ENCODE assay signal across 14 cellular contexts in genomic region chr5:25713259-25713658, GRCh38.
DNase-seq lines count a peak whose midpoint lies in the region; ATAC-seq, FAIRE-seq and TF ChIP-seq lines count a peak whose summit lies in the region.
"Had no signal": no experiment of that assay in that cellular context is flagged by ENCODE, and none has a peak within 500 bp of the region (broad histone marks: within the 10 kb centered on the region; RNA-seq: fewer than 3 reads in every experiment).

No MANE protein-coding gene starts in this region.

- no peak for FAIRE-seq in A549 (lab: Jason Lieb, UNC)
- FAIRE-seq: islet of Langerhans had no signal

- no peak overlapping the region for H3K4me3 ChIP-seq in A549
- H3K4me3 ChIP-seq: BLaER1 had no signal

- peaks cover 3% of the 10 kb centered on the region; the same call in 1 of the 2 replicates for H3K4me1 Mint-ChIP-seq in WTC11
- H3K4me1 Mint-ChIP-seq: stimulated activated naive CD8-positive, alpha-beta T cell treated with anti-CD3 and anti-CD28 coated beads, Interleukin-15, amount 100 ng/mL, for 72 hours had no signal

- no peak for TF ChIP-seq RAD21 in A549 (conservative IDR thresholded peaks at IDR 0.05 in 1 of 2, IDR thresholded peaks at IDR 0.05 in 1 of 2)

- H3K27ac ChIP-seq in A549 = no peak overlapping the region
- H3K27ac ChIP-seq: BLaER1 had no signal

- H3K27me3 Mint-ChIP-seq in WTC11 (ENCODE audit: low read depth) = peaks cover 4% of the 10 kb centered on the region; the same call in 1 of the 2 replicates
- H3K27me3 Mint-ChIP-seq: stimulated activated naive CD8-positive, alpha-beta T cell treated with anti-CD3 and anti-CD28 coated beads, Interleukin-15, amount 100 ng/mL, for 72 hours had no signal

- no peak for TF ChIP-seq POLR2A in A549 (IDR thresholded peaks at IDR 0.05; ENCODE audit: low read length)

- H3K9me3 Mint-ChIP-seq in WTC11 = no peaks in the 10 kb centered on the region
- H3K9me3 Mint-ChIP-seq: stimulated activated naive CD8-positive, alpha-beta T cell treated with anti-CD3 and anti-CD28 coated beads, Interleukin-15, amount 100 ng/mL, for 72 hours had no signal

- POLR2A ChIA-PET in A549 (lab: Yijun Ruan, JAX) = no interaction called here
- POLR2A ChIA-PET in WTC11 (lab: Charles Lee) = no interaction called here

- H3K4me1 ChIP-seq in A549 = no peaks in the 10 kb centered on the region
- H3K4me1 ChIP-seq: BLaER1 had no signal

- TF ChIP-seq CTCF in A549 (IDR thresholded peaks at IDR 0.05) = no peak
- no peak for TF ChIP-seq CTCF in WTC11 (IDR thresholded peaks at IDR 0.05)

- no peaks in the 10 kb centered on the region for H3K9me3 ChIP-seq in A549
- H3K9me3 ChIP-seq: BLaER1 had no signal

- TF ChIP-seq EP300 in A549 (IDR thresholded peaks at IDR 0.05) = no peak

- 8% methylated on average over 7 of the region's 7 CpGs for WGBS in A549 (ENCODE audit: missing lambda C conversion rate)

- no peak overlapping the region for H3K27ac Mint-ChIP-seq in WTC11
- H3K27ac Mint-ChIP-seq: activated T-cell treated with anti-CD3 and anti-CD28 coated beads, Interleukin-2, amount 50 U/mL, for 72 hours; stimulated activated naive CD8-positive, alpha-beta T cell treated with anti-CD3 and anti-CD28 coated beads, Interleukin-15, amount 100 ng/mL, for 72 hours had no signal

- ATAC-seq in A549 (peak; percentile 43 to 52; a peak in 3 of 6 replicates), GM18868 (IDR thresholded peaks at IDR 0.05; ENCODE audit: unreplicated experiment) (peak; percentile 85), WTC11 (peak; percentile 92), HG03565 (IDR thresholded peaks at IDR 0.05; ENCODE audit: unreplicated experiment) (no peak), GM19397 (IDR thresholded peaks at IDR 0.05; ENCODE audit: unreplicated experiment) (no peak), GM18519 (IDR thresholded peaks at IDR 0.05; ENCODE audit: low FRiP score, unreplicated experiment) (no peak)
- ATAC-seq: activated T-cell treated with anti-CD3 and anti-CD28 coated beads, Interleukin-2, amount 50 U/mL, for 72 hours; stimulated activated naive CD8-positive, alpha-beta T cell treated with anti-CD3 and anti-CD28 coated beads, Interleukin-15, amount 100 ng/mL, for 72 hours had no signal

- CTCF ChIA-PET in A549 (lab: Yijun Ruan, JAX) (no interaction called here), WTC11 (lab: Charles Lee) (no interaction called here)

- no peak overlapping the region for H3K4me3 Mint-ChIP-seq in WTC11
- H3K4me3 Mint-ChIP-seq: activated T-cell treated with anti-CD3 and anti-CD28 coated beads, Interleukin-2, amount 50 U/mL, for 72 hours; stimulated activated naive CD8-positive, alpha-beta T cell treated with anti-CD3 and anti-CD28 coated beads, Interleukin-15, amount 100 ng/mL, for 72 hours had no signal

- no peaks in the 10 kb centered on the region for H3K36me3 Mint-ChIP-seq in WTC11

- DNase-seq in A549 (ENCODE audit: low read depth in 1 of 2, low spot score in 1 of 2) = peak in 1 of 2 experiments; percentile 19
- DNase-seq in MV-4-11 (lab: John Stamatoyannopoulos, UW) = peak; percentile 57
- peak; percentile 15 for DNase-seq in WTC11 (ENCODE audit: low spot score)
- no peak for DNase-seq in activated CD4-positive, alpha-beta T cell treated with anti-CD3 and anti-CD28 coated beads, Interleukin-2, amount 50 U/mL, for 4 hours
- DNase-seq: activated T-cell treated with anti-CD3 and anti-CD28 coated beads, Interleukin-2, amount 50 U/mL, for 72 hours; aorta; NCI-H345; stimulated activated naive CD8-positive, alpha-beta T cell treated with anti-CD3 and anti-CD28 coated beads, Interleukin-15, amount 100 ng/mL, for 72 hours had no signal

- no peak overlapping the region for H3K4me2 ChIP-seq in A549
- H3K4me2 ChIP-seq: BLaER1 had no signal

TF ChIP-seq in A549, 52 proteins besides CTCF, POLR2A, EP300 and RAD21 (continues in another document):
- TF ChIP-seq MAZ (IDR thresholded peaks at IDR 0.05; ENCODE audit: borderline replicate concordance, low read depth, low read length) (no peak), KDM1A (IDR thresholded peaks at IDR 0.05; ENCODE audit: low read depth) (no peak), ESRRA (IDR thresholded peaks at IDR 0.05; ENCODE audit: borderline replicate concordance, low read length) (no peak), CHD4 (IDR thresholded peaks at IDR 0.05; ENCODE audit: borderline replicate concordance) (no peak), TP53 (CRISPR knock-in tag; IDR thresholded peaks at IDR 0.05) (no peak), CBX8 (IDR thresholded peaks at IDR 0.05) (no peak), HDAC2 (IDR thresholded peaks at IDR 0.05) (no peak), MAX (IDR thresholded peaks at IDR 0.05) (no peak), CBX2 (IDR thresholded peaks at IDR 0.05; ENCODE audit: borderline replicate concordance, low read depth) (no peak), RFX5 (IDR thresholded peaks at IDR 0.05) (no peak), HOXB13 (CRISPR knock-in tag; IDR thresholded peaks at IDR 0.05; ENCODE audit: low read depth) (no peak), BCL3 (IDR thresholded peaks at IDR 0.05) (no peak), SMC3 (IDR thresholded peaks at IDR 0.05) (no peak), ZSCAN20 (CRISPR knock-in tag; IDR thresholded peaks at IDR 0.05) (no peak)

TF ChIP-seq in WTC11, 78 proteins besides CTCF, POLR2A, EP300 and RAD21 (continues in another document):
- TF ChIP-seq ZNF532 (CRISPR knock-in tag; IDR thresholded peaks at IDR 0.05; ENCODE audit: borderline replicate concordance) = no peak
- no peak for TF ChIP-seq ZNF396 (CRISPR knock-in tag; IDR thresholded peaks at IDR 0.05; ENCODE audit: borderline replicate concordance)
- no peak for TF ChIP-seq E2F4 (CRISPR knock-in tag; IDR thresholded peaks at IDR 0.05; ENCODE audit: borderline replicate concordance, low read depth)
- no peak for TF ChIP-seq ZNF671 (CRISPR knock-in tag; IDR thresholded peaks at IDR 0.05)
- no peak for TF ChIP-seq ZNF263 (CRISPR knock-in tag; IDR thresholded peaks at IDR 0.05; ENCODE audit: low read depth)
- no peak for TF ChIP-seq ZNF232 (CRISPR knock-in tag; IDR thresholded peaks at IDR 0.05)
- TF ChIP-seq ZBTB43 (CRISPR knock-in tag; IDR thresholded peaks at IDR 0.05) = no peak

Comparison
In these comparisons a context has a peak if more than half of its experiments do, and no peak if none do; other contexts are left out.
1. ATAC-seq: peak in A549 (2 of 2), GM18868 (single experiment) and WTC11 (single experiment); none in HG03565 (single experiment), GM19397 (single experiment) and GM18519 (single experiment).
2. DNase-seq: peak in MV-4-11 (single experiment) and WTC11 (single experiment); none in activated CD4-positive, alpha-beta T cell treated with anti-CD3 and anti-CD28 coated beads, Interleukin-2, amount 50 U/mL, for 4 hours (0 of 2).